Comparison of ENCODE assay signal across 19 cellular contexts in the genomic region with DNA sequence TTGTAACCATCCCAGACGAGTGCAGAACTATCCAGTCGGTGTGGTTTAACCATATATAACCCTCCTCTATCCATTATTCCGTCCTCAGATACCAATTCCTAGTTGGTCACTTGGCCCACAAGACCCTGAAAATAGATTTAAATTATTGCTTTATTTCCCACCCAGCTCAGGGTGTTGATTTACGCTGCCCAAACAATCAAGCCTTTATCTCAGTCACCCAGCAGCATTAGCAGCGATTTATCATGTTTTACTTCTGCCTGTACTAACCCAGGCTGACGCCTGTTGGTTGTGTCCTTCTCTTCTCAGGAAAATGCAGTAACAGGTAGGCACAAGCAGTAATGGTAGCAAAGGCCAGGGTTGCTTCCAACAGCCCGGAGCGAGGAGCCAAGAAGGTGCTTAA.
"Had no signal": no experiment of that assay in that cellular context is flagged by ENCODE, and none has a peak within 500 bp of the region (broad histone marks: within the 10 kb centered on the region; RNA-seq: fewer than 3 reads in every experiment).

No MANE protein-coding gene starts in this region.

- H3K27me3 ChIP-seq: cardiac muscle cell, transverse colon had no signal

- H3K36me3 Mint-ChIP-seq: activated naive CD4-positive, alpha-beta T cell treated with anti-CD3 and anti-CD28 coated beads, Interleukin-2, amount 10 ng/mL, durations not matched to agents 7 days and 5 days; mesothelial cell of epicardium; WTC11 had no signal

- H3K9me3 Mint-ChIP-seq: activated CD4-positive, alpha-beta memory T cell treated with anti-CD3 and anti-CD28 coated beads, Interleukin-2, amount 10 ng/mL, durations not matched to agents 7 days and 5 days; activated naive CD4-positive, alpha-beta T cell treated with anti-CD3 and anti-CD28 coated beads, Interleukin-2, amount 10 ng/mL, durations not matched to agents 7 days and 5 days; activated T-helper 2 cell treated with anti-CD3 and anti-CD28 coated beads, Interferon-gamma antibody, Interleukin-2, Interleukin-4, amounts not matched to agents 10 μg/mL and 5 μg/mL and 100 μg/mL, durations not matched to agents 14 hours and 24 hours and 36 hours; mesothelial cell of epicardium; nephron; T-helper 2 cell treated with Interferon-gamma antibody and Interleukin-4, amounts not matched to agents 5 μg/mL and 100 μg/mL, for 36 hours; WTC11 had no signal

- H3K4me3 ChIP-seq: cardiac muscle cell, lower lobe of right lung, prostate gland, transverse colon had no signal

- H3K4me1 ChIP-seq: foreskin keratinocyte, prostate gland had no signal

- H3K27ac ChIP-seq: cardiac muscle cell, foreskin keratinocyte, prostate gland, transverse colon had no signal

- H3K9me3 ChIP-seq: lower lobe of right lung, prostate gland, transverse colon had no signal

- H3K4me1 Mint-ChIP-seq: activated CD4-positive, alpha-beta memory T cell treated with anti-CD3 and anti-CD28 coated beads, Interleukin-2, amount 10 ng/mL, durations not matched to agents 7 days and 5 days; activated naive CD4-positive, alpha-beta T cell treated with anti-CD3 and anti-CD28 coated beads, Interleukin-2, amount 10 ng/mL, durations not matched to agents 7 days and 5 days had no signal

- H3K36me3 ChIP-seq: cardiac muscle cell, lower lobe of right lung, prostate gland, transverse colon had no signal

- DNase-seq: activated CD4-positive, alpha-beta memory T cell treated with anti-CD3 and anti-CD28 coated beads, Interleukin-2, amount 10 ng/mL, durations not matched to agents 7 days and 5 days; activated CD4-positive, alpha-beta T cell treated with anti-CD3 and anti-CD28 coated beads for 4 hours; activated naive CD4-positive, alpha-beta T cell treated with anti-CD3 and anti-CD28 coated beads, Interleukin-2, amount 10 ng/mL, durations not matched to agents 7 days and 5 days; activated T-cell treated with anti-CD3 and anti-CD28 coated beads, Interleukin-2, amount 50 U/mL, for 1 hour; foreskin keratinocyte; glutamatergic neuron; left colon; lower lobe of right lung; right cardiac atrium; stimulated activated CD4-positive, alpha-beta T cell treated with anti-CD3 and anti-CD28 coated beads, Interleukin-2, amount 100 ng/mL, for 24 hours; stimulated activated naive CD4-positive, alpha-beta T cell treated with Interleukin-2 at 50 U/mL for 16 hours; transverse colon had no signal

- ATAC-seq: foreskin keratinocyte, left colon, lower lobe of right lung, right cardiac atrium, WTC11 had no signal

- H3K4me3 Mint-ChIP-seq: activated CD4-positive, alpha-beta memory T cell treated with anti-CD3 and anti-CD28 coated beads, Interleukin-2, amount 10 ng/mL, durations not matched to agents 7 days and 5 days; activated naive CD4-positive, alpha-beta T cell treated with anti-CD3 and anti-CD28 coated beads, Interleukin-2, amount 10 ng/mL, durations not matched to agents 7 days and 5 days; mesothelial cell of epicardium; nephron; T-helper 2 cell treated with Interferon-gamma antibody and Interleukin-4, amounts not matched to agents 5 μg/mL and 100 μg/mL, for 36 hours; WTC11 had no signal

- H3K27ac Mint-ChIP-seq: activated CD4-positive, alpha-beta memory T cell treated with anti-CD3 and anti-CD28 coated beads, Interleukin-2, amount 10 ng/mL, durations not matched to agents 7 days and 5 days; activated naive CD4-positive, alpha-beta T cell treated with anti-CD3 and anti-CD28 coated beads, Interleukin-2, amount 10 ng/mL, durations not matched to agents 7 days and 5 days; activated T-helper 2 cell treated with anti-CD3 and anti-CD28 coated beads, Interferon-gamma antibody, Interleukin-2, Interleukin-4, amounts not matched to agents 10 μg/mL and 5 μg/mL and 100 μg/mL, durations not matched to agents 14 hours and 24 hours and 36 hours; nephron; T-helper 2 cell treated with Interferon-gamma antibody and Interleukin-4, amounts not matched to agents 5 μg/mL and 100 μg/mL, for 36 hours; WTC11 had no signal
